31 cellular contexts compared by ENCODE assay signal in genomic region chr21:43803558-43804300, GRCh38. TPM values are rescaled to one million over a fixed set of nuclear protein-coding genes. Genes with fewer than 3 reads are reported as not detected.
DNase-seq lines count a peak whose midpoint lies in the region; ATAC-seq, FAIRE-seq and TF ChIP-seq lines count a peak whose summit lies in the region.
"Had no signal": no experiment of that assay in that cellular context is flagged by ENCODE, and none has a peak within 500 bp of the region (broad histone marks: within the 10 kb centered on the region; RNA-seq: fewer than 3 reads in every experiment).

No MANE protein-coding gene starts in this region.

- intact Hi-C loops in right cardiac atrium (cut with DNase I): loop anchor here in 1 of 4 donors (10.0 kb wide), 1 partner anchor 121 kb away; no protein-coding TSS in a partner anchor
- intact Hi-C loops in Right ventricle myocardium superior (cut with DNase I): no loop called here
- intact Hi-C loops in dendritic cell treated with granulocyte-macrophage colony-stimulating factor and Interleukin-4, amounts not matched to agents 40 ng/mL and 50 ng/mL, for 4 days (cut with micrococcal nuclease): no loop called here

- H3K4me3 ChIP-seq in right cardiac atrium (ENCODE audit: low read length) (no peak overlapping the region), Karpas-422 (ENCODE audit: low read length) (no peak overlapping the region), BE2C (ENCODE audit: low read depth, low read length) (no peak overlapping the region)
- H3K4me3 ChIP-seq: ascending aorta, cardiac muscle cell, colonic mucosa, hepatocyte, neural progenitor cell, smooth muscle cell, thoracic aorta, uterus had no signal

- H3K9ac ChIP-seq in Karpas-422 (ENCODE audit: low read length): no peak overlapping the region
- H3K9ac ChIP-seq: neural progenitor cell, parathyroid adenoma had no signal

- H3K27ac Mint-ChIP-seq in dendritic cell treated with granulocyte-macrophage colony-stimulating factor and Interleukin-4, amounts not matched to agents 40 ng/mL and 50 ng/mL, for 4 days: peak overlapping the region; percentile 74
- H3K27ac Mint-ChIP-seq: neural progenitor cell had no signal

- peaks cover 18% of the 10 kb centered on the region for H3K36me3 ChIP-seq in Karpas-422 (ENCODE audit: insufficient read depth, low read length)
- H3K36me3 ChIP-seq in BE2C: peaks cover 49% of the 10 kb centered on the region
- H3K36me3 ChIP-seq: colonic mucosa, neural progenitor cell, uterus had no signal

- no peaks in the 10 kb centered on the region for H3K27me3 Mint-ChIP-seq in dendritic cell treated with granulocyte-macrophage colony-stimulating factor and Interleukin-4, amounts not matched to agents 40 ng/mL and 50 ng/mL, for 4 days
- H3K27me3 Mint-ChIP-seq: stimulated activated naive CD8-positive, alpha-beta T cell treated with anti-CD3 and anti-CD28 coated beads, Interleukin-15, amount 100 ng/mL, for 72 hours had no signal

- H2AFZ ChIP-seq in Karpas-422 (ENCODE audit: low read length): no peak overlapping the region
- H2AFZ ChIP-seq: hepatocyte, neural progenitor cell, parathyroid adenoma had no signal

- no peak for TF ChIP-seq CTCF in BE2C (IDR thresholded peaks at IDR 0.05; ENCODE audit: low read depth, low read length)

- no peak overlapping the region for H3K4me2 ChIP-seq in Karpas-422 (ENCODE audit: low read depth, low read length, poor library complexity, severe bottlenecking)
- H3K4me2 ChIP-seq: hepatocyte, neural progenitor cell, smooth muscle cell had no signal

- H3K27me3 ChIP-seq in right cardiac atrium (ENCODE audit: control insufficient read depth, insufficient read depth): no peaks in the 10 kb centered on the region
- H3K27me3 ChIP-seq in Karpas-422 (ENCODE audit: low read length): no peaks in the 10 kb centered on the region
- H3K27me3 ChIP-seq in BE2C: no peaks in the 10 kb centered on the region
- H3K27me3 ChIP-seq: ascending aorta, cardiac muscle cell, colonic mucosa, hepatocyte, neural progenitor cell, uterus had no signal

- H3K4me1 ChIP-seq in right cardiac atrium (ENCODE audit: control insufficient read depth, insufficient read depth, low read length) (no peaks in the 10 kb centered on the region), Karpas-422 (ENCODE audit: low read length) (peaks cover 47% of the 10 kb centered on the region), BE2C (no peaks in the 10 kb centered on the region)
- H3K4me1 ChIP-seq: ascending aorta, colonic mucosa, neural progenitor cell, parathyroid adenoma, uterus had no signal

- H3K9me3 Mint-ChIP-seq in dendritic cell treated with granulocyte-macrophage colony-stimulating factor and Interleukin-4, amounts not matched to agents 40 ng/mL and 50 ng/mL, for 4 days: no peaks in the 10 kb centered on the region
- H3K9me3 Mint-ChIP-seq: neural progenitor cell; stimulated activated naive CD8-positive, alpha-beta T cell treated with anti-CD3 and anti-CD28 coated beads, Interleukin-15, amount 100 ng/mL, for 72 hours had no signal

- H3K4me1 Mint-ChIP-seq in dendritic cell treated with granulocyte-macrophage colony-stimulating factor and Interleukin-4, amounts not matched to agents 40 ng/mL and 50 ng/mL, for 4 days (ENCODE audit: low read depth): peaks cover 66% of the 10 kb centered on the region
- H3K4me1 Mint-ChIP-seq: neural progenitor cell had no signal

- 92% methylated on average over 33 of the region's 33 CpGs for WGBS in right cardiac atrium

- H3K27ac ChIP-seq in right cardiac atrium (ENCODE audit: low read length) (no peak overlapping the region), Karpas-422 (ENCODE audit: low read length) (no peak overlapping the region)
- H3K27ac ChIP-seq: ascending aorta, cardiac muscle cell, colonic mucosa, hepatocyte, neural progenitor cell, parathyroid adenoma, thoracic aorta, uterus had no signal

- no peaks in the 10 kb centered on the region for H3K9me2 ChIP-seq in Karpas-422 (replicated peaks; ENCODE audit: insufficient read depth, low read length)

- DNase-seq in right cardiac atrium (peak in 2 of 3 donors; percentile 40 to 43), Right ventricle myocardium superior (no peak), Karpas-422 (peak; percentile 40), BE2C (no peak), urothelium cell line (ENCODE audit: low spot score) (no peak)
- DNase-seq: activated CD4-positive, alpha-beta T cell treated with anti-CD3 and anti-CD28 coated beads for 4 hours; activated CD8-positive, alpha-beta memory T cell treated with anti-CD3 and anti-CD28 coated beads for 24 hours; activated gamma-delta T cell; activated T-cell treated with anti-CD3 and anti-CD28 coated beads for 4 hours; colonic mucosa; effector CD8-positive, alpha-beta T cell; mesenchymal stem cell; NCI-H1930; NCI-H524; NK-92 treated with Interleukin-12 subunit alpha and Interleukin-12 subunit beta, amount 100 ng/mL, for 24 hours; retina; stimulated activated CD4-positive, alpha-beta T cell treated with anti-CD3 and anti-CD28 coated beads, Interleukin-1b, Interleukin-23, amount 100 ng/mL, for 48 hours; stimulated activated naive CD8-positive, alpha-beta T cell treated with anti-CD3 and anti-CD28 coated beads, Interleukin-15, amount 100 ng/mL, for 72 hours; uterus had no signal

- H3K36me3 Mint-ChIP-seq in dendritic cell treated with granulocyte-macrophage colony-stimulating factor and Interleukin-4, amounts not matched to agents 40 ng/mL and 50 ng/mL, for 4 days (ENCODE audit: low read depth): peaks cover 91% of the 10 kb centered on the region

- no peak for FAIRE-seq in urothelium cell line (lab: Jason Lieb, UNC)
- FAIRE-seq: G401.6 had no signal

- no peaks in the 10 kb centered on the region for H4K20me1 ChIP-seq in Karpas-422 (ENCODE audit: insufficient read depth, low read depth, low read length)

- ATAC-seq in right cardiac atrium: no peak
- ATAC-seq in Right ventricle myocardium superior (ENCODE audit: poor library complexity): no peak
- no peak for ATAC-seq in HG03520 (IDR thresholded peaks at IDR 0.05; ENCODE audit: unreplicated experiment)
- no peak for ATAC-seq in HG02763 (IDR thresholded peaks at IDR 0.05; ENCODE audit: unreplicated experiment)
- ATAC-seq: Panc1; stimulated activated naive CD8-positive, alpha-beta T cell treated with anti-CD3 and anti-CD28 coated beads, Interleukin-15, amount 100 ng/mL, for 72 hours had no signal

- no peaks in the 10 kb centered on the region for H3K79me2 ChIP-seq in Karpas-422 (ENCODE audit: low read length)
- H3K79me2 ChIP-seq: hepatocyte, parathyroid adenoma had no signal

- no peak overlapping the region for H3K4me3 Mint-ChIP-seq in dendritic cell treated with granulocyte-macrophage colony-stimulating factor and Interleukin-4, amounts not matched to agents 40 ng/mL and 50 ng/mL, for 4 days
- H3K4me3 Mint-ChIP-seq: neural progenitor cell; stimulated activated naive CD8-positive, alpha-beta T cell treated with anti-CD3 and anti-CD28 coated beads, Interleukin-15, amount 100 ng/mL, for 72 hours had no signal

- H3K9me3 ChIP-seq in right cardiac atrium (ENCODE audit: control insufficient read depth, low read length): no peaks in the 10 kb centered on the region
- H3K9me3 ChIP-seq in Karpas-422 (ENCODE audit: low read length): no peaks in the 10 kb centered on the region
- H3K9me3 ChIP-seq in BE2C: no peaks in the 10 kb centered on the region
- H3K9me3 ChIP-seq: ascending aorta, colonic mucosa, thoracic aorta, uterus had no signal

RNA-seq across cellular contexts. Expression of gene RRP1, which starts 14.4 kb away (rescaled TPM):
- 10 to 100 TPM in 3 of 4 donors, 1 to 10 TPM in 1; 9.6 to 12.9 (median 11.1) TPM for total RNA-seq in right cardiac atrium
- polyA plus RNA-seq in right cardiac atrium: 7.2 TPM
- 9.4 TPM for total RNA-seq in Right ventricle myocardium superior
- total RNA-seq in Karpas-422 (2014; rRNA removed; shearing (Covaris generic); ENCODE audit: low replicate concordance): 26.2 and 28.8 TPM in 2 replicates
- polyA plus RNA-seq in BE2C (2012; ENCODE audit: insufficient read depth, insufficient read length, low read depth): 57.2 TPM

RNA-seq across cellular contexts. Expression of gene CSTB, which starts 27.6 kb away (rescaled TPM):
- total RNA-seq in right cardiac atrium (10 to 100 TPM; 28.6 to 36.2 (median 31.8) TPM), Right ventricle myocardium superior (36.1 TPM)
- 57.5 TPM for polyA plus RNA-seq in right cardiac atrium
- total RNA-seq in Karpas-422 (2014; rRNA removed; shearing (Covaris generic); ENCODE audit: low replicate concordance): 17.6 and 28.0 TPM in 2 replicates
- 64.1 TPM for polyA plus RNA-seq in BE2C (2012; ENCODE audit: insufficient read depth, insufficient read length, low read depth)

Comparison
In these comparisons a context has a peak if more than half of its experiments do, and no peak if none do; other contexts are left out.
1. DNase-seq: peak in right cardiac atrium (2 of 3) and Karpas-422 (single experiment); none in Right ventricle myocardium superior (single experiment), BE2C (single experiment) and urothelium cell line (single experiment).